8 cellular contexts compared by ENCODE assay signal in genomic region chr15:63042879-63043340, GRCh38. TPM values are rescaled to one million over a fixed set of nuclear protein-coding genes. Genes with fewer than 3 reads are reported as not detected.
DNase-seq lines count a peak whose midpoint lies in the region; ATAC-seq and TF ChIP-seq lines count a peak whose summit lies in the region.

No MANE protein-coding gene starts in this region.

- DNase-seq in Calu3 = no peak
- no peak for DNase-seq in SJSA1 (ENCODE audit: low read depth in 1 of 2, low spot score in 2 of 2)
- peak; percentile 42 for DNase-seq in fibroblast of the aortic adventitia (ENCODE audit: low read depth)
- no peak for DNase-seq in omental fat pad (ENCODE audit: low spot score)

- peaks cover 53% of the 10 kb centered on the region for H3K36me3 ChIP-seq in SJSA1

- no peaks in the 10 kb centered on the region for H3K27me3 Mint-ChIP-seq in Calu3 (ENCODE audit: unreplicated experiment)

- H3K4me3 Mint-ChIP-seq in Calu3 (ENCODE audit: low read depth, unreplicated experiment) = peak overlapping the region; percentile 98

- intact Hi-C loops in Calu3 (cut with micrococcal nuclease; ENCODE audit: unreplicated experiment) = loop anchor here (1.0 kb wide), 1 partner anchor 147 kb away; no protein-coding TSS in a partner anchor

- H3K4me1 Mint-ChIP-seq in Calu3 (ENCODE audit: low read depth, unreplicated experiment) = peaks cover 59% of the 10 kb centered on the region

- peaks cover 46% of the 10 kb centered on the region for H3K4me1 ChIP-seq in SJSA1 (replicated peaks)

- TF ChIP-seq CTCF in Calu3 (IDR thresholded peaks at IDR 0.05; ENCODE audit: unreplicated experiment) (no peak), fibroblast of the aortic adventitia (IDR thresholded peaks at IDR 0.05; ENCODE audit: insufficient read depth, low read length) (no peak), omental fat pad (IDR thresholded peaks at IDR 0.05) (no peak)

- peak overlapping the region; percentile 75 for H3K4me3 ChIP-seq in SJSA1
- peak overlapping the region; percentile 98 for H3K4me3 ChIP-seq in fibroblast of the aortic adventitia (ENCODE audit: low read depth, low read length)

- H3K27me3 ChIP-seq in SJSA1 (replicated peaks) = no peaks in the 10 kb centered on the region

- peak overlapping the region; percentile 91 for H3K27ac ChIP-seq in SJSA1

- peak overlapping the region; percentile 77 for H3K27ac Mint-ChIP-seq in Calu3 (ENCODE audit: unreplicated experiment)

- BruUV-seq in Calu3 (replicated peaks; lab: Mats Ljungman, UMichigan) = no TSS peak

- no peaks in the 10 kb centered on the region for H3K9me3 Mint-ChIP-seq in Calu3 (ENCODE audit: low read depth, unreplicated experiment)

- peaks cover 69% of the 10 kb centered on the region for H3K36me3 Mint-ChIP-seq in Calu3 (ENCODE audit: insufficient read depth, unreplicated experiment)

- CTCF ChIA-PET in Calu3 (lab: Charles Lee) = interaction anchor here (0.8 to 1.7 kb wide), 4 partner anchors 23 to 194 kb away, joined by 3 to 8 read pairs (median 3); no protein-coding TSS in a partner anchor

- H3K9me3 ChIP-seq in SJSA1 (replicated peaks) = no peaks in the 10 kb centered on the region

- ATAC-seq in omental fat pad (ENCODE audit: low FRiP score) (peak; percentile 16), HG02571 (IDR thresholded peaks at IDR 0.05; ENCODE audit: unreplicated experiment) (no peak), GM21723 (IDR thresholded peaks at IDR 0.05; ENCODE audit: unreplicated experiment) (no peak), HG02610 (IDR thresholded peaks at IDR 0.05; ENCODE audit: unreplicated experiment) (no peak), HG02623 (IDR thresholded peaks at IDR 0.05; ENCODE audit: unreplicated experiment) (no peak)

RNA-seq across cellular contexts. Expression of gene TPM1, which starts 0.4 kb away (rescaled TPM):
- total RNA-seq in Calu3 (2022) (691 and 1,158 TPM in 2 replicates), fibroblast of the aortic adventitia (ENCODE audit: low replicate concordance) (261 and 746 TPM in 2 replicates), omental fat pad (100 to 1,000 TPM; 167 to 702 (median 252) TPM)
- 1,245 and 1,667 TPM in 2 replicates for total RNA-seq in SJSA1 (2014; rRNA removed; shearing (Covaris generic))
